In the genomic region with DNA sequence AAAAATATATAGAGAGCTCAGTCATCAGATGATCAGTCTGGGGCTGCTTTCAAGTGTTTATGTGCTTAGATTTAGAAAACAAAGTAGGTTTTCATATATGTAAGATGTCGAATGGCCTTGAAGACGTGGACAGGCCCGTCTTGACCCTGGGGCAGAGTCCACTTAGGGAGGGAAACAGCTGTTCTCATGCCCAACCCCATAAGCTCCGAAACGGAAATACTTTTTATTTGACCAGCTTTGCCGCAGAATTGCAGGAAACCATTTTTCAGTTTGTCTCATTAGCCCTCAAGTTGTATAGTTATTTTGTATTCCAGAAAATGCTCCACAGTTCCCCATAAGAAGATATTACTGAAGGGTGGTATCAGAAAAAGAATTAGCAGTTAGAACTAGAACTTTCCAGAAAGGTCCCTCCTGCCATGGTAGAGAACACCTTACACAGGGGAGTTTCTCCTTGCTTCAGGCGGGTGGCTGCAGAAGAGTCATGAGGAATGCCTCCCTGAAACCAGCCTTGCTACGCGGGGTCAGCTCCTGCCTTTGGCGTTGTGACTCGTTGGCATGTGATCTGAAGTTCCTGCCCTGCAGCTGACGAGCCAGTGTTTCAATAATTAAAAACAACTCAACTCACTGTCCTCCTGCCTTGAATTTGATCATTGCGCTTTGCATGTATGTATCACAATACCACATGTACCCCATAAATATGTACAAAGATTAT, we compare ENCODE assay signal across 11 cellular contexts.
DNase-seq lines count a peak whose midpoint lies in the region; ATAC-seq and TF ChIP-seq lines count a peak whose summit lies in the region.
"Had no signal": no experiment of that assay in that cellular context is flagged by ENCODE, and none has a peak within 500 bp of the region (broad histone marks: within the 10 kb centered on the region; RNA-seq: fewer than 3 reads in every experiment).

No MANE protein-coding gene starts in this region.

- H3K9me3 ChIP-seq in DND-41 (ENCODE audit: insufficient read depth, low read length, severe bottlenecking) = no peaks in the 10 kb centered on the region
- H3K9me3 ChIP-seq in colonic mucosa = no peaks in the 10 kb centered on the region

- DNase-seq in DND-41 (no peak), colonic mucosa (peak; percentile 46), NCI-H345 treated with DMSO at 0.1 percent for 48 hours (lab: John Stamatoyannopoulos, UW; ENCODE audit: unreplicated experiment) (no peak), DMS 273 treated with DMSO at 0.1 percent for 48 hours (lab: John Stamatoyannopoulos, UW) (no peak)
- peak in 1 of 10 donors; percentile 17 for DNase-seq in naive thymus-derived CD8-positive, alpha-beta T cell
- DNase-seq: cerebellar nuclear complex, NCI-H510A treated with DMSO at 0.1 percent for 48 hours had no signal

- H2AFZ ChIP-seq in DND-41 (ENCODE audit: low read depth, low read length) = no peak overlapping the region

- TF ChIP-seq CTCF in DND-41 (IDR thresholded peaks at IDR 0.05; ENCODE audit: borderline replicate concordance, extremely low read depth, low read length, poor library complexity, severe bottlenecking) = no peak
- no peak for TF ChIP-seq CTCF in colonic mucosa (IDR thresholded peaks at IDR 0.05)

- POLR2A ChIA-PET in naive thymus-derived CD8-positive, alpha-beta T cell (lab: Charles Lee) = interaction anchor here (0.8 to 6.4 kb wide), 10 partner anchors 9 to 61 kb away, joined by 3 to 30 read pairs (median 4); no protein-coding TSS in a partner anchor

- H3K9me3 Mint-ChIP-seq in naive thymus-derived CD8-positive, alpha-beta T cell = no peaks in the 10 kb centered on the region

- H3K27ac ChIP-seq in DND-41 (ENCODE audit: low read length) = peak overlapping the region; percentile 78
- peak overlapping the region; percentile 2 for H3K27ac ChIP-seq in colonic mucosa

- no peak overlapping the region for H3K4me2 ChIP-seq in DND-41 (ENCODE audit: insufficient read depth, low read length)

- intact Hi-C loops in colonic mucosa (cut with DNase I) = no loop called here

- peaks cover 42% of the 10 kb centered on the region for H3K36me3 ChIP-seq in DND-41 (ENCODE audit: insufficient read depth, low read length)
- H3K36me3 ChIP-seq in colonic mucosa = no peaks in the 10 kb centered on the region

- no peak overlapping the region for H3K9ac ChIP-seq in DND-41 (ENCODE audit: low read depth, low read length)
- no peak overlapping the region for H3K9ac ChIP-seq in colonic mucosa (ENCODE audit: low read depth in 2 of 2, low read length in 2 of 2)

- peaks cover 0 to 80% (median 8%) of the 10 kb centered on the region in 3 donors for H3K36me3 Mint-ChIP-seq in naive thymus-derived CD8-positive, alpha-beta T cell

- H3K4me1 ChIP-seq in DND-41 (ENCODE audit: insufficient read depth, low read length) (peaks cover 38% of the 10 kb centered on the region), colonic mucosa (peaks cover 3% of the 10 kb centered on the region)

- ATAC-seq in DND-41 (ENCODE audit: insufficient read depth, low read depth) (no peak), HG03064 (IDR thresholded peaks at IDR 0.05; ENCODE audit: low read depth, unreplicated experiment) (peak; percentile 9), HG02678 (IDR thresholded peaks at IDR 0.05; ENCODE audit: unreplicated experiment) (no peak), GM19324 (IDR thresholded peaks at IDR 0.05; ENCODE audit: low FRiP score, unreplicated experiment) (no peak)
- ATAC-seq in naive thymus-derived CD8-positive, alpha-beta T cell = peak in 1 of 2 donors; percentile 13

- H4K20me1 ChIP-seq in DND-41 (ENCODE audit: insufficient read depth, low read length) = peaks cover 53% of the 10 kb centered on the region

- H3K4me3 Mint-ChIP-seq in naive thymus-derived CD8-positive, alpha-beta T cell = peak overlapping the region; percentile 70 to 86 (median 78)

- H3K79me2 ChIP-seq in DND-41 (ENCODE audit: insufficient read depth, low read length) = peaks cover 100% of the 10 kb centered on the region

- H3K27me3 ChIP-seq in DND-41 (ENCODE audit: insufficient read depth, low read length, poor library complexity) = no peaks in the 10 kb centered on the region
- no peaks in the 10 kb centered on the region for H3K27me3 ChIP-seq in colonic mucosa

- H3K4me3 ChIP-seq in DND-41 (ENCODE audit: low read depth in 1 of 2, low read length in 2 of 2) (no peak overlapping the region), colonic mucosa (no peak overlapping the region)
- H3K4me3 ChIP-seq: skin epidermis had no signal

- H3K4me1 Mint-ChIP-seq in naive thymus-derived CD8-positive, alpha-beta T cell = peaks cover 65 to 100% (median 98%) of the 10 kb centered on the region in 4 donors

- no peaks in the 10 kb centered on the region for H3K27me3 Mint-ChIP-seq in naive thymus-derived CD8-positive, alpha-beta T cell

- peak overlapping the region in 9 of 10 donors; percentile 76 to 94 (median 88) for H3K27ac Mint-ChIP-seq in naive thymus-derived CD8-positive, alpha-beta T cell
